27 cellular contexts compared by ENCODE assay signal in the genomic region with DNA sequence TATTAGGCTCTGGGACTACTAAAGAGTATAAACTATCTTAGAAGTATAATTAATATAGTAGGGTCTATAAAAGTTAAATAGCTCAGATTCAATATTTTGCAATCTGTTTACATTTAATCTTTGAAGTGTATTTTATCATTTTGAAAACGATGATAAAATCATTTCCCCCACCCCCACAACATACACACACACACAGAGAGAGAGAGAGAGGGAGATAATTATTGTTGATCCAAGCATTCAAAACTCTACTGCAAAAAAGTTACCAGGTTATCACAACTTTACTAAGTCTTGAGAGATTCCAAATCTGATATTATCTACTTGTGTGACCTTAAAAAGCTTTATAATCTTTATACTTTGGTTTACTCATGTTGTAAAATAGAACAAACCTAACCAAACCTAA. TPM values are rescaled to one million over a fixed set of nuclear protein-coding genes. Genes with fewer than 3 reads are reported as not detected.
DNase-seq lines count a peak whose midpoint lies in the region; ATAC-seq, FAIRE-seq and TF ChIP-seq lines count a peak whose summit lies in the region.
"Had no signal": no experiment of that assay in that cellular context is flagged by ENCODE, and none has a peak within 500 bp of the region (broad histone marks: within the 10 kb centered on the region; RNA-seq: fewer than 3 reads in every experiment).

No MANE protein-coding gene starts in this region.

- no peaks in the 10 kb centered on the region for H3K9me3 Mint-ChIP-seq in activated T-cell treated with anti-CD3 and anti-CD28 coated beads, Interleukin-2, amount 50 U/mL, for 24 hours
- no peaks in the 10 kb centered on the region for H3K9me3 Mint-ChIP-seq in natural killer cell
- H3K9me3 Mint-ChIP-seq in natural killer cell treated with Interleukin-12 subunit alpha and Interleukin-12 subunit beta and Interleukin-15 and Interleukin-18, amount 100 ng/mL, for 72 hours: no peaks in the 10 kb centered on the region

- BruUV-seq in K562 (replicated peaks; lab: Mats Ljungman, UMichigan): no TSS peak

- no peaks in the 10 kb centered on the region for H3K9me1 ChIP-seq in K562 (ENCODE audit: control insufficient read depth, insufficient read depth, low read length)

- H2AFZ ChIP-seq in K562 (ENCODE audit: low read depth, low read length): no peak overlapping the region

- WGBS in K562 (ENCODE audit: insufficient coverage, low coverage, missing lambda C conversion rate): 38% methylated on average over 1 of the region's 1 CpG
- 73% methylated on average over 1 of the region's 1 CpG for WGBS in suprapubic skin

- H4K20me1 ChIP-seq in K562 (replicated peaks; ENCODE audit: control insufficient read depth, insufficient read depth, low read length): no peaks in the 10 kb centered on the region

- peaks cover 83% of the 10 kb centered on the region for H3K4me1 Mint-ChIP-seq in activated T-cell treated with anti-CD3 and anti-CD28 coated beads, Interleukin-2, amount 50 U/mL, for 24 hours (ENCODE audit: low read depth)
- H3K4me1 Mint-ChIP-seq in natural killer cell: peaks cover 66 to 71% of the 10 kb centered on the region in 2 donors
- peaks cover 49 to 67% of the 10 kb centered on the region in 2 donors for H3K4me1 Mint-ChIP-seq in natural killer cell treated with Interleukin-12 subunit alpha and Interleukin-12 subunit beta and Interleukin-15 and Interleukin-18, amount 100 ng/mL, for 72 hours (ENCODE audit: low read depth in 2 of 2)

- peaks cover 4 to 24% of the 10 kb centered on the region in 2 experiments for H3K4me1 ChIP-seq in K562 (replicated peaks in 1 of 2; ENCODE audit: control insufficient read depth in 2 of 2, insufficient read depth in 2 of 2, low read length in 2 of 2)
- H3K4me1 ChIP-seq in suprapubic skin: peaks cover 8% of the 10 kb centered on the region

- peaks cover 90% of the 10 kb centered on the region for H3K36me3 Mint-ChIP-seq in activated T-cell treated with anti-CD3 and anti-CD28 coated beads, Interleukin-2, amount 50 U/mL, for 24 hours (ENCODE audit: low read depth)
- peaks cover 8% of the 10 kb centered on the region for H3K36me3 Mint-ChIP-seq in natural killer cell
- H3K36me3 Mint-ChIP-seq in natural killer cell treated with Interleukin-12 subunit alpha and Interleukin-12 subunit beta and Interleukin-15 and Interleukin-18, amount 100 ng/mL, for 72 hours: peaks cover 14% of the 10 kb centered on the region

- ATAC-seq in natural killer cell (no peak), K562 (no peak)
- no peak for ATAC-seq in natural killer cell treated with Interleukin-12 subunit alpha and Interleukin-12 subunit beta and Interleukin-15 and Interleukin-18, amount 100 ng/mL, for 72 hours
- ATAC-seq: PC-3 had no signal

- TF ChIP-seq RAD21 in K562 (CRISPR knock-in tag; conservative IDR thresholded peaks at IDR 0.05 in 1 of 2, IDR thresholded peaks at IDR 0.05 in 1 of 2): no peak

- TF ChIP-seq POLR2A in K562 (conservative IDR thresholded peaks at IDR 0.05) (no peak), suprapubic skin (IDR thresholded peaks at IDR 0.05) (no peak)

- CTCF ChIA-PET in K562 (lab: Yijun Ruan, JAX; ENCODE audit: low intra/inter-chr PET ratio): no interaction called here

- TF ChIP-seq EP300 in K562 (IDR thresholded peaks at IDR 0.05; ENCODE audit: low read length) (no peak), suprapubic skin (IDR thresholded peaks at IDR 0.05) (no peak)

- no peak overlapping the region for H3K4me3 ChIP-seq in K562
- H3K4me3 ChIP-seq in suprapubic skin: no peak overlapping the region

- no peak for FAIRE-seq in K562 (lab: Jason Lieb, UNC)
- FAIRE-seq: GM12891, H1 had no signal

- H3K4me2 ChIP-seq in K562 (ENCODE audit: insufficient read depth, low read length): no peak overlapping the region
- H3K4me2 ChIP-seq: SK-N-SH had no signal

- H3K9ac ChIP-seq in K562 (ENCODE audit: insufficient read depth in 1 of 2, low read depth in 2 of 2, low read length in 2 of 2): no peak overlapping the region
- H3K9ac ChIP-seq: SK-N-SH had no signal

- no peak for DNase-seq in activated T-cell treated with anti-CD3 and anti-CD28 coated beads, Interleukin-2, amount 50 U/mL, for 24 hours
- DNase-seq in activated T-cell treated with anti-CD3 and anti-CD28 coated beads for 4 hours (no peak), natural killer cell (no peak), K562 (ENCODE audit: extremely low read depth in 1 of 4, low spot score in 3 of 4) (no peak), NCI-H345 treated with DMSO at 0.1 percent for 48 hours (lab: John Stamatoyannopoulos, UW; ENCODE audit: unreplicated experiment) (no peak), suprapubic skin (ENCODE audit: low spot score in 2 of 2) (no peak), HuH-7 (ENCODE audit: low spot score) (no peak)
- no peak for DNase-seq in natural killer cell treated with Interleukin-12 subunit alpha and Interleukin-12 subunit beta and Interleukin-15 and Interleukin-18, amount 100 ng/mL, for 72 hours (ENCODE audit: low spot score)
- DNase-seq: 8988T; ACHN; COR-L47; GDM1; HCEC 1CT; Karpas-422; MV-4-11; NCI-H1105; NCI-H1436 treated with DMSO at 0.1 percent for 48 hours; NCI-H187 treated with DMSO at 0.1 percent for 48 hours; NCI-H446; NCI-H524 treated with DMSO at 0.1 percent for 48 hours; NCI-H774; NK-92 treated with Interleukin-12 subunit alpha and Interleukin-12 subunit beta, amount 100 ng/mL, for 24 hours; PC-3; SK-N-SH had no signal

- H3K36me3 ChIP-seq in K562 (ENCODE audit: control insufficient read depth, insufficient read depth, low read length) (peaks cover 94% of the 10 kb centered on the region), suprapubic skin (peaks cover 26% of the 10 kb centered on the region)

- in situ Hi-C loops in K562 (cut with MboI): no loop called here

- no peak overlapping the region for H3K27ac ChIP-seq in K562 (ENCODE audit: extremely low read depth, low read depth, low read length)
- H3K27ac ChIP-seq in suprapubic skin: no peak overlapping the region
- H3K27ac ChIP-seq: HL-60 had no signal

- peaks cover 97% of the 10 kb centered on the region for H3K79me2 ChIP-seq in K562 (ENCODE audit: control insufficient read depth, insufficient read depth, low read length)

- POLR2A ChIA-PET in K562 (lab: Yijun Ruan, JAX): interaction anchor here (0.9 to 1.8 kb wide), 3 partner anchors 10 to 14 kb away, joined by 3 to 11 read pairs (median 4); no protein-coding TSS in a partner anchor

- H3K4me3 Mint-ChIP-seq in activated T-cell treated with anti-CD3 and anti-CD28 coated beads, Interleukin-2, amount 50 U/mL, for 24 hours: no peak overlapping the region
- peak overlapping the region; percentile 31 for H3K4me3 Mint-ChIP-seq in natural killer cell
- H3K4me3 Mint-ChIP-seq in natural killer cell treated with Interleukin-12 subunit alpha and Interleukin-12 subunit beta and Interleukin-15 and Interleukin-18, amount 100 ng/mL, for 72 hours: no peak overlapping the region

- H3K9me3 ChIP-seq in K562 (replicated peaks; ENCODE audit: control insufficient read depth, insufficient read depth, low read depth, low read length): no peaks in the 10 kb centered on the region
- H3K9me3 ChIP-seq in suprapubic skin: no peaks in the 10 kb centered on the region
- H3K9me3 ChIP-seq: SK-N-SH had no signal

- TF ChIP-seq CTCF in natural killer cell (IDR thresholded peaks at IDR 0.05) (no peak), K562 (IDR thresholded peaks at IDR 0.05 in 2 of 3, conservative IDR thresholded peaks at IDR 0.05 in 1 of 3; ENCODE audit: insufficient read depth in 2 of 3, low read depth in 1 of 3, low read length in 3 of 3) (no peak), suprapubic skin (IDR thresholded peaks at IDR 0.05) (no peak)

- H3K27me3 ChIP-seq in K562 (ENCODE audit: control insufficient read depth in 2 of 2, insufficient read depth in 2 of 2, low read length in 2 of 2): no peaks in the 10 kb centered on the region
- no peaks in the 10 kb centered on the region for H3K27me3 ChIP-seq in suprapubic skin

- H3K27ac Mint-ChIP-seq in activated T-cell treated with anti-CD3 and anti-CD28 coated beads, Interleukin-2, amount 50 U/mL, for 24 hours: peak overlapping the region; percentile 51
- peak overlapping the region; percentile 49 to 68 for H3K27ac Mint-ChIP-seq in natural killer cell
- no peak overlapping the region for H3K27ac Mint-ChIP-seq in natural killer cell treated with Interleukin-12 subunit alpha and Interleukin-12 subunit beta and Interleukin-15 and Interleukin-18, amount 100 ng/mL, for 72 hours

- intact Hi-C loops in natural killer cell (cut with micrococcal nuclease) (no loop called here), K562 (cut with micrococcal nuclease) (no loop called here)

- no peaks in the 10 kb centered on the region for H3K27me3 Mint-ChIP-seq in activated T-cell treated with anti-CD3 and anti-CD28 coated beads, Interleukin-2, amount 50 U/mL, for 24 hours
- no peaks in the 10 kb centered on the region for H3K27me3 Mint-ChIP-seq in natural killer cell (ENCODE audit: low read depth in 2 of 2)
- H3K27me3 Mint-ChIP-seq in natural killer cell treated with Interleukin-12 subunit alpha and Interleukin-12 subunit beta and Interleukin-15 and Interleukin-18, amount 100 ng/mL, for 72 hours: no peaks in the 10 kb centered on the region

RNA-seq across cellular contexts. Expression of a gene that starts 14.0 kb away (rescaled TPM):
- total RNA-seq in natural killer cell (100 to 1,000 TPM in 2 of 3 donors, 10 to 100 TPM in 1; 93.3 to 107 (median 101) TPM), K562 (2014; rRNA removed) (21.0 and 25.2 TPM in 2 replicates), K562 (2014; rRNA removed; fragmentation: Illumina TruSeq; extraction: Trizol) (46.1 and 51.1 TPM in 2 replicates), K562 (2015; rRNA removed; fragmentation: Illumina TruSeq; extraction: Trizol) (54.0 and 58.3 TPM in 2 replicates), K562 (2021) (48.5 and 50.2 TPM in 2 replicates), suprapubic skin (10 to 100 TPM; 41.7 to 57.3 (median 49.7) TPM)
- total RNA-seq in natural killer cell treated with Interleukin-12 subunit alpha and Interleukin-12 subunit beta and Interleukin-15 and Interleukin-18, amount 100 ng/mL, for 72 hours: 10 to 100 TPM; 52.8 to 56.3 TPM
- 28.7 and 131 TPM in 2 replicates for total RNA-seq in K562 (2011; cell fraction: chromatin; rRNA removed; ENCODE audit: low replicate concordance)
- 19.2 and 29.9 TPM in 2 replicates for total RNA-seq in K562 (2011; cell fraction: nucleolus; rRNA removed)
- 38.3 and 60.6 TPM in 2 replicates for total RNA-seq in K562 (2011; cell fraction: nucleoplasm; rRNA removed)
- polyA plus RNA-seq in K562 (2011; rRNA removed) (23.8 and 33.4 TPM in 2 replicates), K562 (2014; fragmentation: Illumina TruSeq; extraction: Trizol) (29.0 and 46.7 TPM in 2 replicates), K562 (2014; fragmentation: Nextera tagmentation; extraction: Ambion mirVana) (1 to 10 TPM; 7.5 to 9.3 TPM), K562 (2014; rRNA removed) (18.9 and 19.3 TPM in 2 replicates)
- 12.3 and 14.2 TPM in 2 replicates for polyA plus RNA-seq in K562 (2011; cell fraction: cytosol; rRNA removed)
- 53.9 and 61.4 TPM in 2 replicates for polyA plus RNA-seq in K562 (2011; cell fraction: nucleus; rRNA removed)
- 19.6 and 27.8 TPM in 2 replicates for polyA plus RNA-seq in K562 (2012)
- 61.9 and 63.0 TPM in 2 replicates for polyA minus RNA-seq in K562 (2011; rRNA and poly(A)+ RNA removed)
- 22.8 and 31.1 TPM in 2 replicates for polyA minus RNA-seq in K562 (2011; cell fraction: cytosol; rRNA and poly(A)+ RNA removed)
- polyA minus RNA-seq in K562 (2011; cell fraction: nucleus; rRNA and poly(A)+ RNA removed): 83.5 and 119 TPM in 2 replicates

Comparison
In these comparisons a context has a peak if more than half of its experiments do, and no peak if none do; other contexts are left out.
1. H3K27ac Mint-ChIP-seq: peak in activated T-cell treated with anti-CD3 and anti-CD28 coated beads, Interleukin-2, amount 50 U/mL, for 24 hours (single experiment) and natural killer cell (2 of 2); none in natural killer cell treated with Interleukin-12 subunit alpha and Interleukin-12 subunit beta and Interleukin-15 and Interleukin-18, amount 100 ng/mL, for 72 hours (0 of 2).